ENCODE assay signal across 11 cellular contexts in the genomic region with DNA sequence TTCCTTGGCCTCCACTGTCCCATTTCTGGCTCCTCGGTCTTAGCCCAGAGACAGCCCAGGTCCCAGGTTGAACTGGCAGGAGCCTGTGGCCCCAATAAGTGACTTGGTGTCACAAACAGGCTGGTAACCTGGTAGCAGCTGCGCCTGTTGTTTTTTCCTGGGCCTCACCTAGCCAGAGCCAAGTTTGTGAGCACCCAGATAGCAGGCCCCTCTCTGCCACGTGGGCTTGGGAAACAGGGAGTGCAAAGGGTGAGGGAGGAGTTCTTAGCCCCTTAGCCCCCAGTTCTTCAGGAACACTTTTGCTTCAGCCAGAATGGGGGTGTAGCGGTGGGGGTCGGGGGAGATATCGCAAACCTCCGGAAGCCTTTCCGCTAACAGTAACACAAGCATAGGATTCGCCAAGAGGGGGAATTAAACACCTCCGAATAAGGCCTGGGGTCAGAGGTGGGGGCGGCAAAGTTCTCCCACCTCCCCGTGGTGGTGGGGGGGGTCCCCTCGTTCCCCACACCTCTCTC. TPM values are rescaled to one million over a fixed set of nuclear protein-coding genes. Genes with fewer than 3 reads are reported as not detected.
A peak's percentile ranks its signal among the peaks of the same experiment; 100 is the strongest.
DNase-seq lines count a peak whose midpoint lies in the region; ATAC-seq and TF ChIP-seq lines count a peak whose summit lies in the region.
"Had no signal": no experiment of that assay in that cellular context is flagged by ENCODE, and none has a peak within 500 bp of the region (broad histone marks: within the 10 kb centered on the region; RNA-seq: fewer than 3 reads in every experiment).

No MANE protein-coding gene starts in this region.

- no peaks in the 10 kb centered on the region for H3K27me3 Mint-ChIP-seq in Calu3 (ENCODE audit: unreplicated experiment)
- peaks cover 4% of the 10 kb centered on the region for H3K27me3 Mint-ChIP-seq in progenitor cell of endocrine pancreas
- H3K27me3 Mint-ChIP-seq in CD8-positive, alpha-beta memory T cell = peaks cover 20 to 32% of the 10 kb centered on the region in 2 donors

- ATAC-seq in left cardiac atrium = peak; percentile 28 to 49
- ATAC-seq in aorta (ENCODE audit: low FRiP score) = no peak

- H3K27ac Mint-ChIP-seq in Calu3 (ENCODE audit: unreplicated experiment) = peak overlapping the region; percentile 89
- H3K27ac Mint-ChIP-seq in progenitor cell of endocrine pancreas = no peak overlapping the region
- no peak overlapping the region for H3K27ac Mint-ChIP-seq in CD8-positive, alpha-beta memory T cell

- H3K4me1 Mint-ChIP-seq in Calu3 (ENCODE audit: low read depth, unreplicated experiment) (peaks cover 60% of the 10 kb centered on the region), progenitor cell of endocrine pancreas (ENCODE audit: low read depth) (peaks cover 33% of the 10 kb centered on the region)
- peaks cover 4 to 10% (median 6%) of the 10 kb centered on the region in 3 donors for H3K4me1 Mint-ChIP-seq in CD8-positive, alpha-beta memory T cell

- H3K36me3 Mint-ChIP-seq in Calu3 (ENCODE audit: insufficient read depth, unreplicated experiment) (peaks cover 68% of the 10 kb centered on the region), progenitor cell of endocrine pancreas (ENCODE audit: insufficient read depth) (no peaks in the 10 kb centered on the region)
- H3K36me3 Mint-ChIP-seq in CD8-positive, alpha-beta memory T cell = no peaks in the 10 kb centered on the region

- BruUV-seq in Calu3 (replicated peaks; lab: Mats Ljungman, UMichigan) = no TSS peak

- intact Hi-C loops in Calu3 (cut with micrococcal nuclease; ENCODE audit: unreplicated experiment) = no loop called here
- intact Hi-C loops in left cardiac atrium (cut with DNase I) = no loop called here
- intact Hi-C loops in aorta (cut with DNase I) = no loop called here

- no peaks in the 10 kb centered on the region for H3K4me1 ChIP-seq in aorta (ENCODE audit: control insufficient read depth in 1 of 2, insufficient read depth in 2 of 2, low read length in 2 of 2)
- H3K4me1 ChIP-seq in CD8-positive, alpha-beta memory T cell (ENCODE audit: insufficient read depth, low read length) = no peaks in the 10 kb centered on the region

- TF ChIP-seq CTCF in Calu3 (IDR thresholded peaks at IDR 0.05; ENCODE audit: unreplicated experiment) (no peak), WERI-Rb-1 (IDR thresholded peaks at IDR 0.05; ENCODE audit: low read depth, low read length) (no peak), progenitor cell of endocrine pancreas (IDR thresholded peaks at IDR 0.05; ENCODE audit: unreplicated experiment) (no peak)

- H3K27me3 ChIP-seq in WERI-Rb-1 (ENCODE audit: insufficient read depth, low read depth, severe bottlenecking) (no peaks in the 10 kb centered on the region), aorta (ENCODE audit: control insufficient read depth in 1 of 2, insufficient read depth in 2 of 2, low read length in 1 of 2) (no peaks in the 10 kb centered on the region)
- no peaks in the 10 kb centered on the region for H3K27me3 ChIP-seq in CD8-positive, alpha-beta memory T cell (ENCODE audit: insufficient read depth, low read length, poor library complexity, severe bottlenecking)

- H3K36me3 ChIP-seq in WERI-Rb-1 (no peaks in the 10 kb centered on the region), aorta (ENCODE audit: control insufficient read depth in 1 of 2, insufficient read depth in 2 of 2, low read length in 1 of 2) (no peaks in the 10 kb centered on the region)
- H3K36me3 ChIP-seq in CD8-positive, alpha-beta memory T cell (ENCODE audit: insufficient read depth, low read length) = no peaks in the 10 kb centered on the region

- H3K4me3 ChIP-seq in WERI-Rb-1 (ENCODE audit: low read depth, low read length) (peak overlapping the region; percentile 45), aorta (ENCODE audit: low read length in 2 of 2) (no peak overlapping the region)
- H3K4me3 ChIP-seq in CD8-positive, alpha-beta memory T cell (ENCODE audit: low read length) = no peak overlapping the region

- CTCF ChIA-PET in Calu3 (lab: Charles Lee) = interaction anchor here (2.5 kb wide), 1 partner anchor 23 kb away, joined by 8 read pairs; no protein-coding TSS in a partner anchor
- CTCF ChIA-PET in CD8-positive, alpha-beta memory T cell (lab: Charles Lee) = interaction anchor here (1.0 kb wide), 1 partner anchor 73 kb away, joined by 3 read pairs; no protein-coding TSS in a partner anchor

- 60 to 62% methylated on average over 12 to 13 of the region's 13 CpGs for WGBS in aorta, 2 donors

- no peaks in the 10 kb centered on the region for H3K9me3 ChIP-seq in WERI-Rb-1 (ENCODE audit: severe bottlenecking)
- no peaks in the 10 kb centered on the region for H3K9me3 ChIP-seq in aorta (ENCODE audit: control insufficient read depth, low read length)
- H3K9me3 ChIP-seq in CD8-positive, alpha-beta memory T cell (ENCODE audit: low read length) = no peaks in the 10 kb centered on the region

- peak overlapping the region; percentile 74 for H3K4me3 Mint-ChIP-seq in Calu3 (ENCODE audit: low read depth, unreplicated experiment)
- peak overlapping the region; percentile 78 for H3K4me3 Mint-ChIP-seq in progenitor cell of endocrine pancreas (ENCODE audit: low read depth)
- H3K4me3 Mint-ChIP-seq in CD8-positive, alpha-beta memory T cell = no peak overlapping the region

- POLR2A ChIA-PET in CD8-positive, alpha-beta memory T cell (lab: Charles Lee) = no interaction called here

- DNase-seq in Calu3 (no peak), WERI-Rb-1 (no peak), left cardiac atrium (no peak), progenitor cell of endocrine pancreas (ENCODE audit: low spot score, unreplicated experiment) (no peak), epidermal melanocyte (ENCODE audit: insufficient read length, low spot score) (no peak), aorta (no peak)
- no peak for DNase-seq in stimulated activated naive CD4-positive, alpha-beta T cell (lab: John Stamatoyannopoulos, UW)
- no peak for DNase-seq in CD8-positive, alpha-beta memory T cell
- DNase-seq: MM.1S had no signal

- H3K27ac ChIP-seq in WERI-Rb-1 (no peak overlapping the region), aorta (ENCODE audit: low read depth in 1 of 2, low read length in 2 of 2) (no peak overlapping the region)
- no peak overlapping the region for H3K27ac ChIP-seq in CD8-positive, alpha-beta memory T cell (ENCODE audit: low read depth, low read length)

- H3K9me3 Mint-ChIP-seq in Calu3 (ENCODE audit: low read depth, unreplicated experiment) (no peaks in the 10 kb centered on the region), progenitor cell of endocrine pancreas (ENCODE audit: low read depth) (no peaks in the 10 kb centered on the region)
- no peaks in the 10 kb centered on the region for H3K9me3 Mint-ChIP-seq in CD8-positive, alpha-beta memory T cell

RNA-seq across cellular contexts. Expression of gene C6orf132, which starts 0.8 kb away (rescaled TPM):
- 85.8 and 88.5 TPM in 2 replicates for total RNA-seq in Calu3 (2022)
- 1 to 10 TPM; 1.5 to 2.6 TPM for total RNA-seq in left cardiac atrium
- total RNA-seq in progenitor cell of endocrine pancreas = 11.8 and 14.5 TPM in 2 replicates
- total RNA-seq in aorta = 1 to 10 TPM; 1.7 to 3.1 TPM
- polyA plus RNA-seq in aorta = 10 to 100 TPM in 1 of 2 donors, under 1 TPM in 1; 0.51 to 30.7 TPM
- total RNA-seq in CD8-positive, alpha-beta memory T cell = under 1 TPM; 0.15 to 0.16 TPM
- not detected for polyA plus RNA-seq in CD8-positive, alpha-beta memory T cell

RNA-seq across cellular contexts. Expression of gene GUCA1A, which starts 31.5 kb away (rescaled TPM):
- not detected in 2 replicates for total RNA-seq in Calu3 (2022)
- not detected for total RNA-seq in left cardiac atrium
- total RNA-seq in progenitor cell of endocrine pancreas = 0.84 and 1.2 TPM in 2 replicates
- total RNA-seq in aorta = not detected
- not detected for polyA plus RNA-seq in aorta
- total RNA-seq in CD8-positive, alpha-beta memory T cell = not detected
- not detected for polyA plus RNA-seq in CD8-positive, alpha-beta memory T cell
- total RNA-seq: subcutaneous adipose tissue; T-helper 2 cell treated with Interferon-gamma antibody and Interleukin-4, amounts not matched to agents 100 ng/mL and 5 ng/mL, for 36 hours had no signal

RNA-seq across cellular contexts. Expression of gene GUCA1B, which starts 53.1 kb away (rescaled TPM):
- total RNA-seq in Calu3 (2022) (1.1 and 1.4 TPM in 2 replicates), left cardiac atrium (1 to 10 TPM in 1 of 2 donors, under 1 TPM in 1; 0.88 to 2.9 TPM), progenitor cell of endocrine pancreas (1.3 and 1.4 TPM in 2 replicates), aorta (1 to 10 TPM; 2.0 to 4.1 TPM)
- 1 to 10 TPM in 1 of 2 donors, under 1 TPM in 1; 0.88 to 2.4 TPM for polyA plus RNA-seq in aorta
- total RNA-seq in CD8-positive, alpha-beta memory T cell = 1 to 10 TPM in 1 of 2 experiments, under 1 TPM in 1; 0.63 to 1.6 TPM
- polyA plus RNA-seq in CD8-positive, alpha-beta memory T cell = not detected

Comparison
In these comparisons a context has a peak if more than half of its experiments do, and no peak if none do; other contexts are left out.
1. H3K4me3 Mint-ChIP-seq: peak in Calu3 (single experiment) and progenitor cell of endocrine pancreas (single experiment); none in CD8-positive, alpha-beta memory T cell (0 of 7).